Comparison of ENCODE assay signal across 1 cellular context in the genomic region with DNA sequence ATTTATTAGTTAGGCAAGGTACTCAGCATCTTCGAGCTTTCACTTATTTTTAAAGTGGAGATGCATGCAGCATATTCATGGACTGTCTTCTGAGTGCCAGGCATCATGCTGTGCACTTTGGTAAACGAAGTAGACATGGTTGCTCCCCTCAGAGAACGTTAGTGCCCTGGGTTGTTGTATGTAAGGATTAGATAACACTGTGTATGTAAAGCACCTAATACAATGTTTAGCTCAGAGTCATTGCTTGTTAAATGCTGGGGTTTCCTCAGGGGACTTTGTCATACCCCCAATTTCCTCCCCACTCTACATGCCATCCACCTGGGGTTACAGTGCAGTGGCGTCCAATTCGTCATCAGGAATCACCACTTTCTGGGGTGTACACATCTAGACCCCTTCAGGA.
TF ChIP-seq lines count a peak whose summit lies in the region.

No MANE protein-coding gene starts in this region.

TF ChIP-seq in K562, 482 proteins besides CTCF, POLR2A, EP300 and RAD21:
- TF ChIP-seq, protein P1, sequence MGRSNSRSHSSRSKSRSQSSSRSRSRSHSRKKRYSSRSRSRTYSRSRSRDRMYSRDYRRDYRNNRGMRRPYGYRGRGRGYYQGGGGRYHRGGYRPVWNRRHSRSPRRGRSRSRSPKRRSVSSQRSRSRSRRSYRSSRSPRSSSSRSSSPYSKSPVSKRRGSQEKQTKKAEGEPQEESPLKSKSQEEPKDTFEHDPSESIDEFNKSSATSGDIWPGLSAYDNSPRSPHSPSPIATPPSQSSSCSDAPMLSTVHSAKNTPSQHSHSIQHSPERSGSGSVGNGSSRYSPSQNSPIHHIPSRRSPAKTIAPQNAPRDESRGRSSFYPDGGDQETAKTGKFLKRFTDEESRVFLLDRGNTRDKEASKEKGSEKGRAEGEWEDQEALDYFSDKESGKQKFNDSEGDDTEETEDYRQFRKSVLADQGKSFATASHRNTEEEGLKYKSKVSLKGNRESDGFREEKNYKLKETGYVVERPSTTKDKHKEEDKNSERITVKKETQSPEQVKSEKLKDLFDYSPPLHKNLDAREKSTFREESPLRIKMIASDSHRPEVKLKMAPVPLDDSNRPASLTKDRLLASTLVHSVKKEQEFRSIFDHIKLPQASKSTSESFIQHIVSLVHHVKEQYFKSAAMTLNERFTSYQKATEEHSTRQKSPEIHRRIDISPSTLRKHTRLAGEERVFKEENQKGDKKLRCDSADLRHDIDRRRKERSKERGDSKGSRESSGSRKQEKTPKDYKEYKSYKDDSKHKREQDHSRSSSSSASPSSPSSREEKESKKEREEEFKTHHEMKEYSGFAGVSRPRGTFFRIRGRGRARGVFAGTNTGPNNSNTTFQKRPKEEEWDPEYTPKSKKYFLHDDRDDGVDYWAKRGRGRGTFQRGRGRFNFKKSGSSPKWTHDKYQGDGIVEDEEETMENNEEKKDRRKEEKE (IDR thresholded peaks at IDR 0.05; ENCODE audit: borderline replicate concordance in 1 of 2, control insufficient read depth in 1 of 2, low read depth in 2 of 2, low read length in 1 of 2), result no peak
- TF ChIP-seq, protein P2, sequence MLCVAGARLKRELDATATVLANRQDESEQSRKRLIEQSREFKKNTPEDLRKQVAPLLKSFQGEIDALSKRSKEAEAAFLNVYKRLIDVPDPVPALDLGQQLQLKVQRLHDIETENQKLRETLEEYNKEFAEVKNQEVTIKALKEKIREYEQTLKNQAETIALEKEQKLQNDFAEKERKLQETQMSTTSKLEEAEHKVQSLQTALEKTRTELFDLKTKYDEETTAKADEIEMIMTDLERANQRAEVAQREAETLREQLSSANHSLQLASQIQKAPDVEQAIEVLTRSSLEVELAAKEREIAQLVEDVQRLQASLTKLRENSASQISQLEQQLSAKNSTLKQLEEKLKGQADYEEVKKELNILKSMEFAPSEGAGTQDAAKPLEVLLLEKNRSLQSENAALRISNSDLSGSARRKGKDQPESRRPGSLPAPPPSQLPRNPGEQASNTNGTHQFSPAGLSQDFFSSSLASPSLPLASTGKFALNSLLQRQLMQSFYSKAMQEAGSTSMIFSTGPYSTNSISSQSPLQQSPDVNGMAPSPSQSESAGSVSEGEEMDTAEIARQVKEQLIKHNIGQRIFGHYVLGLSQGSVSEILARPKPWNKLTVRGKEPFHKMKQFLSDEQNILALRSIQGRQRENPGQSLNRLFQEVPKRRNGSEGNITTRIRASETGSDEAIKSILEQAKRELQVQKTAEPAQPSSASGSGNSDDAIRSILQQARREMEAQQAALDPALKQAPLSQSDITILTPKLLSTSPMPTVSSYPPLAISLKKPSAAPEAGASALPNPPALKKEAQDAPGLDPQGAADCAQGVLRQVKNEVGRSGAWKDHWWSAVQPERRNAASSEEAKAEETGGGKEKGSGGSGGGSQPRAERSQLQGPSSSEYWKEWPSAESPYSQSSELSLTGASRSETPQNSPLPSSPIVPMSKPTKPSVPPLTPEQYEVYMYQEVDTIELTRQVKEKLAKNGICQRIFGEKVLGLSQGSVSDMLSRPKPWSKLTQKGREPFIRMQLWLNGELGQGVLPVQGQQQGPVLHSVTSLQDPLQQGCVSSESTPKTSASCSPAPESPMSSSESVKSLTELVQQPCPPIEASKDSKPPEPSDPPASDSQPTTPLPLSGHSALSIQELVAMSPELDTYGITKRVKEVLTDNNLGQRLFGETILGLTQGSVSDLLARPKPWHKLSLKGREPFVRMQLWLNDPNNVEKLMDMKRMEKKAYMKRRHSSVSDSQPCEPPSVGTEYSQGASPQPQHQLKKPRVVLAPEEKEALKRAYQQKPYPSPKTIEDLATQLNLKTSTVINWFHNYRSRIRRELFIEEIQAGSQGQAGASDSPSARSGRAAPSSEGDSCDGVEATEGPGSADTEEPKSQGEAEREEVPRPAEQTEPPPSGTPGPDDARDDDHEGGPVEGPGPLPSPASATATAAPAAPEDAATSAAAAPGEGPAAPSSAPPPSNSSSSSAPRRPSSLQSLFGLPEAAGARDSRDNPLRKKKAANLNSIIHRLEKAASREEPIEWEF (CRISPR knock-in tag; IDR thresholded peaks at IDR 0.05), result no peak
- TF ChIP-seq TARDBP (IDR thresholded peaks at IDR 0.05) (no peak), ZNF184 (CRISPR knock-in tag; IDR thresholded peaks at IDR 0.05) (no peak), CREM (IDR thresholded peaks at IDR 0.05; ENCODE audit: low read depth) (no peak), MAFK (IDR thresholded peaks at IDR 0.05; ENCODE audit: low read length) (no peak), ZC3H8 (IDR thresholded peaks at IDR 0.05) (no peak), TRIM24 (IDR thresholded peaks at IDR 0.05) (no peak)
- TF ChIP-seq, protein P3, sequence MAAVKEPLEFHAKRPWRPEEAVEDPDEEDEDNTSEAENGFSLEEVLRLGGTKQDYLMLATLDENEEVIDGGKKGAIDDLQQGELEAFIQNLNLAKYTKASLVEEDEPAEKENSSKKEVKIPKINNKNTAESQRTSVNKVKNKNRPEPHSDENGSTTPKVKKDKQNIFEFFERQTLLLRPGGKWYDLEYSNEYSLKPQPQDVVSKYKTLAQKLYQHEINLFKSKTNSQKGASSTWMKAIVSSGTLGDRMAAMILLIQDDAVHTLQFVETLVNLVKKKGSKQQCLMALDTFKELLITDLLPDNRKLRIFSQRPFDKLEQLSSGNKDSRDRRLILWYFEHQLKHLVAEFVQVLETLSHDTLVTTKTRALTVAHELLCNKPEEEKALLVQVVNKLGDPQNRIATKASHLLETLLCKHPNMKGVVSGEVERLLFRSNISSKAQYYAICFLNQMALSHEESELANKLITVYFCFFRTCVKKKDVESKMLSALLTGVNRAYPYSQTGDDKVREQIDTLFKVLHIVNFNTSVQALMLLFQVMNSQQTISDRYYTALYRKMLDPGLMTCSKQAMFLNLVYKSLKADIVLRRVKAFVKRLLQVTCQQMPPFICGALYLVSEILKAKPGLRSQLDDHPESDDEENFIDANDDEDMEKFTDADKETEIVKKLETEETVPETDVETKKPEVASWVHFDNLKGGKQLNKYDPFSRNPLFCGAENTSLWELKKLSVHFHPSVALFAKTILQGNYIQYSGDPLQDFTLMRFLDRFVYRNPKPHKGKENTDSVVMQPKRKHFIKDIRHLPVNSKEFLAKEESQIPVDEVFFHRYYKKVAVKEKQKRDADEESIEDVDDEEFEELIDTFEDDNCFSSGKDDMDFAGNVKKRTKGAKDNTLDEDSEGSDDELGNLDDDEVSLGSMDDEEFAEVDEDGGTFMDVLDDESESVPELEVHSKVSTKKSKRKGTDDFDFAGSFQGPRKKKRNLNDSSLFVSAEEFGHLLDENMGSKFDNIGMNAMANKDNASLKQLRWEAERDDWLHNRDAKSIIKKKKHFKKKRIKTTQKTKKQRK (IDR thresholded peaks at IDR 0.05; ENCODE audit: borderline replicate concordance, low read depth, low read length), result no peak
- TF ChIP-seq, protein P4, sequence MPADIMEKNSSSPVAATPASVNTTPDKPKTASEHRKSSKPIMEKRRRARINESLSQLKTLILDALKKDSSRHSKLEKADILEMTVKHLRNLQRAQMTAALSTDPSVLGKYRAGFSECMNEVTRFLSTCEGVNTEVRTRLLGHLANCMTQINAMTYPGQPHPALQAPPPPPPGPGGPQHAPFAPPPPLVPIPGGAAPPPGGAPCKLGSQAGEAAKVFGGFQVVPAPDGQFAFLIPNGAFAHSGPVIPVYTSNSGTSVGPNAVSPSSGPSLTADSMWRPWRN (IDR thresholded peaks at IDR 0.05; ENCODE audit: low read depth), result no peak
